8 cellular contexts compared by ENCODE assay signal in the genomic region with DNA sequence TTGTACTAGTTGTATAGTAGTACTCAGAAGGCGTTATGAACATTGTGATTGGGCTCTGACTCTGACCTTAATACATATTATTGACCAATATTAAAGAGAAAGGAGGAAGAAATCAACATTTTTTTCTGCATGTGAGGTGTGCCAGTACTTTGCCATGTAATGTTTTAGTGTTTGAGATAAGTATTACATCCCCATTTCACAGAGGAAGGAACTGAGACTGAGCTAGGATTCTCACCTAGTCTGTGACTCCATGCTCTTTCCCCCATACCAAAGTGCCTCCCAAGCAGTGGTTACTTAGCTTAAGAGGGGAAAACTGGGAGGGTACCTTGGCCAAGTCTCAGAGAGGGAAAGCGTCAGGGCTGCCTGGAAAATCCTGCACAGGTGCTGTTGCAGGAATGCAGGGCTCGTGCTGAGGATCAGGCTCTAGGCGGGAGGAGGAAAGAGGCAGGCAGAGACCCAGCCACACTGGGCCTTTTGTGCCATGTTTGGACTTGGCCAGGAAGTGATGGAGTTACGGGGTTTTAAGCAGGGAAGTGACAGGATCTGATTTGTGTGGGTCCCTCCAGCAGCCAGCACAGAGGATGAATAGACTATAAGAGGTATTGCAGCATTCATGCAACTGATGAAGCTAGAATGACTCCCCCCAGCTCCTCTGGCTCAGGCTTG. TPM values are rescaled to one million over a fixed set of nuclear protein-coding genes. Genes with fewer than 3 reads are reported as not detected.
DNase-seq lines count a peak whose midpoint lies in the region; ATAC-seq and TF ChIP-seq lines count a peak whose summit lies in the region.

No MANE protein-coding gene starts in this region.

- peak overlapping the region; percentile 91; the same call in 1 of the 2 replicates for H3K4me3 ChIP-seq in PC-9
- H3K4me3 ChIP-seq in rectal smooth muscle tissue (ENCODE audit: low read length) = peak overlapping the region; percentile 67

- H3K27me3 Mint-ChIP-seq in Calu3 (ENCODE audit: unreplicated experiment) = no peaks in the 10 kb centered on the region

- intact Hi-C loops in Calu3 (cut with micrococcal nuclease; ENCODE audit: unreplicated experiment) (loop anchor here (2.0 to 5.0 kb wide), 2 partner anchors 19 to 125 kb away; a partner anchor contains a TSS), PC-9 (cut with micrococcal nuclease; ENCODE audit: unreplicated experiment) (loop anchor here (1.0 to 10.0 kb wide), 9 partner anchors 15 to 575 kb away; a partner anchor contains a TSS)

- H3K79me2 ChIP-seq in PC-9 (ENCODE audit: low read depth) = peaks cover 48% of the 10 kb centered on the region

- TF ChIP-seq POLR2A in erythroblast (IDR thresholded peaks at IDR 0.05; ENCODE audit: low read length) = peak; percentile 42

- H3K36me3 ChIP-seq in PC-9 (ENCODE audit: low read depth) = peaks cover 23% of the 10 kb centered on the region
- peaks cover 27% of the 10 kb centered on the region for H3K36me3 ChIP-seq in rectal smooth muscle tissue (ENCODE audit: control insufficient read depth, insufficient read depth, low read length)

- peaks cover 15% of the 10 kb centered on the region for H4K20me1 ChIP-seq in PC-9 (ENCODE audit: insufficient read depth)

- H3K9me2 ChIP-seq in PC-9 (ENCODE audit: insufficient read depth) = no peaks in the 10 kb centered on the region

- TF ChIP-seq CTCF in Calu3 (IDR thresholded peaks at IDR 0.05; ENCODE audit: unreplicated experiment) (no peak), PC-9 (conservative IDR thresholded peaks at IDR 0.05) (no peak)

- ATAC-seq in HG02610 (IDR thresholded peaks at IDR 0.05; ENCODE audit: unreplicated experiment) = no peak
- ATAC-seq in HG02884 (IDR thresholded peaks at IDR 0.05; ENCODE audit: unreplicated experiment) = no peak
- ATAC-seq in GM18511 (IDR thresholded peaks at IDR 0.05; ENCODE audit: unreplicated experiment) = no peak
- no peak for ATAC-seq in HG02870 (IDR thresholded peaks at IDR 0.05; ENCODE audit: unreplicated experiment)

- POLR2A ChIA-PET in PC-9 (lab: Charles Lee; ENCODE audit: unreplicated experiment) = interaction anchor here (0.5 to 0.9 kb wide), 4 partner anchors 23 to 730 kb away, joined by 3 to 4 read pairs (median 3); no protein-coding TSS in a partner anchor

- H3K4me1 ChIP-seq in PC-9 (replicated peaks; ENCODE audit: insufficient read depth) = peaks cover 39% of the 10 kb centered on the region
- H3K4me1 ChIP-seq in rectal smooth muscle tissue (ENCODE audit: control insufficient read depth, insufficient read depth, low read length) = peaks cover 21% of the 10 kb centered on the region

- no peak overlapping the region for H2AFZ ChIP-seq in PC-9

- peaks cover 31% of the 10 kb centered on the region for H3K4me1 Mint-ChIP-seq in Calu3 (ENCODE audit: low read depth, unreplicated experiment)

- no peaks in the 10 kb centered on the region for H3K9me3 Mint-ChIP-seq in Calu3 (ENCODE audit: low read depth, unreplicated experiment)

- H3K9ac ChIP-seq in rectal smooth muscle tissue (ENCODE audit: low read length) = no peak overlapping the region

- BruUV-seq in Calu3 (replicated peaks; lab: Mats Ljungman, UMichigan) = no TSS peak
- BruUV-seq in PC-9 (replicated peaks; lab: Mats Ljungman, UMichigan) = TSS peak; percentile 23

- H3K27ac Mint-ChIP-seq in Calu3 (ENCODE audit: unreplicated experiment) = peak overlapping the region; percentile 69

- H3K27ac ChIP-seq in PC-9 (peak overlapping the region; percentile 52), rectal smooth muscle tissue (ENCODE audit: low read depth, low read length) (peak overlapping the region; percentile 80)

- H3F3A ChIP-seq in PC-9 (ENCODE audit: insufficient read depth, low read depth) = peaks cover 37% of the 10 kb centered on the region

- peak overlapping the region; percentile 97 for H3K4me2 ChIP-seq in PC-9

- H3K9me3 ChIP-seq in PC-9 (ENCODE audit: insufficient read depth, low read depth) = no peaks in the 10 kb centered on the region

- peaks cover 81% of the 10 kb centered on the region for H3K36me3 Mint-ChIP-seq in Calu3 (ENCODE audit: insufficient read depth, unreplicated experiment)

- H3K4me3 Mint-ChIP-seq in Calu3 (ENCODE audit: low read depth, unreplicated experiment) = peak overlapping the region; percentile 76

- DNase-seq in Calu3 (no peak), PC-9 (no peak), erythroblast (lab: John Stamatoyannopoulos, UW) (peak in 1 of 2 experiments; percentile 62)

- CTCF ChIA-PET in Calu3 (lab: Charles Lee) (interaction anchor here (0.6 to 4.1 kb wide), 9 partner anchors 10 to 124 kb away, joined by 3 to 54 read pairs (median 11); a partner anchor contains a TSS), PC-9 (lab: Charles Lee) (interaction anchor here (0.6 to 2.9 kb wide), 9 partner anchors 11 to 315 kb away, joined by 3 to 26 read pairs (median 6); a partner anchor contains a TSS)

- H3K27me3 ChIP-seq in PC-9 (ENCODE audit: insufficient read depth, low read depth) (no peaks in the 10 kb centered on the region), rectal smooth muscle tissue (ENCODE audit: control insufficient read depth, insufficient read depth, low read length) (no peaks in the 10 kb centered on the region)

RNA-seq across cellular contexts. Expression of a gene that starts 1.7 kb away (rescaled TPM):
- 46.8 and 54.0 TPM in 2 replicates for total RNA-seq in Calu3 (2022)
- total RNA-seq in PC-9 (2021) = 94.7 and 102 TPM in 2 replicates

RNA-seq across cellular contexts. Expression of a gene that starts 2.1 kb away (rescaled TPM):
- total RNA-seq in Calu3 (2022) (102 and 117 TPM in 2 replicates), PC-9 (2021) (126 and 165 TPM in 2 replicates)

RNA-seq across cellular contexts. Expression of a gene that starts 11.2 kb away (rescaled TPM):
- total RNA-seq in Calu3 (2022) (1.1 and 1.5 TPM in 2 replicates), PC-9 (2021) (0.20 and 0.22 TPM in 2 replicates)

RNA-seq across cellular contexts. Expression of a gene that starts 20.3 kb away (rescaled TPM):
- total RNA-seq in Calu3 (2022) (229 and 289 TPM in 2 replicates), PC-9 (2021) (172 and 187 TPM in 2 replicates)

RNA-seq across cellular contexts. Expression of a gene that starts 55.0 kb away (rescaled TPM):
- total RNA-seq in Calu3 (2022) = 368 and 374 TPM in 2 replicates
- 228 and 273 TPM in 2 replicates for total RNA-seq in PC-9 (2021)
